In genomic region chr5:179918742-179919486, GRCh38 we compare ENCODE assay signal across 24 cellular contexts.
"Had no signal": no experiment of that assay in that cellular context is flagged by ENCODE, and none has a peak within 500 bp of the region (broad histone marks: within the 10 kb centered on the region; RNA-seq: fewer than 3 reads in every experiment).

No MANE protein-coding gene starts in this region.

- H3K27me3 Mint-ChIP-seq: activated CD4-positive, alpha-beta T cell treated with anti-CD3 and anti-CD28 coated beads, Interleukin-2, amount 10 ng/mL, durations not matched to agents 7 days and 5 days; activated naive CD4-positive, alpha-beta T cell treated with anti-CD3 and anti-CD28 coated beads, Interleukin-2, amount 50 U/mL, for 24 hours had no signal

- H3K4me3 Mint-ChIP-seq: activated CD4-positive, alpha-beta memory T cell treated with anti-CD3 and anti-CD28 coated beads for 36 hours; activated CD4-positive, alpha-beta T cell treated with anti-CD3 and anti-CD28 coated beads, Interleukin-2, amount 10 ng/mL, durations not matched to agents 7 days and 5 days; activated naive CD4-positive, alpha-beta T cell treated with anti-CD3 and anti-CD28 coated beads, Interleukin-2, amount 50 U/mL, for 24 hours; activated T-cell treated with anti-CD3 and anti-CD28 coated beads, Interleukin-2, amount 50 U/mL, for 24 hours; activated T-helper 1 cell treated with anti-CD3 and anti-CD28 coated beads, Interleukin-12 subunit alpha, Interleukin-12 subunit beta, Interleukin-2, Interleukin-4 antibody, amounts not matched to agents 30 ng/mL and 10 ng/mL and 1 ng/mL, durations not matched to agents 14 hours and 24 hours and 36 hours had no signal

- H3K27ac Mint-ChIP-seq: activated CD4-positive, alpha-beta memory T cell treated with anti-CD3 and anti-CD28 coated beads for 36 hours; activated CD4-positive, alpha-beta T cell treated with anti-CD3 and anti-CD28 coated beads, Interleukin-2, amount 10 ng/mL, durations not matched to agents 7 days and 5 days; activated naive CD4-positive, alpha-beta T cell treated with anti-CD3 and anti-CD28 coated beads, Interleukin-2, amount 50 U/mL, for 24 hours; activated T-cell treated with anti-CD3 and anti-CD28 coated beads, Interleukin-2, amount 50 U/mL, for 24 hours; activated T-helper 1 cell treated with anti-CD3 and anti-CD28 coated beads, Interleukin-12 subunit alpha, Interleukin-12 subunit beta, Interleukin-2, Interleukin-4 antibody, amounts not matched to agents 30 ng/mL and 10 ng/mL and 1 ng/mL, durations not matched to agents 14 hours and 24 hours and 36 hours had no signal

- DNase-seq: activated CD4-positive, alpha-beta memory T cell treated with anti-CD3 and anti-CD28 coated beads for 36 hours; activated CD4-positive, alpha-beta T cell treated with anti-CD3 and anti-CD28 coated beads, Interleukin-2, amount 10 ng/mL, durations not matched to agents 7 days and 5 days; activated CD4-positive, CD25-positive, alpha-beta regulatory T cell; activated effector memory CD4-positive, alpha-beta T cell treated with Interleukin-2 at 50 U/mL for 16 hours; activated naive CD4-positive, alpha-beta T cell; activated T-cell treated with anti-CD3 and anti-CD28 coated beads, Interleukin-2, amount 50 U/mL, for 24 hours; aorta; IMR-90; KG1; NCI-H1092; NCI-H1417; NCI-H1694; NCI-H2029; NCI-H2107; NCI-H2171 treated with DMSO at 0.1 percent for 48 hours; NCI-H226; NCI-H526; NCI-H774; RPMI8226; T-helper 1 cell had no signal

- ATAC-seq: Panc1, Right ventricle myocardium inferior had no signal

- H3K36me3 Mint-ChIP-seq: activated CD4-positive, alpha-beta memory T cell treated with anti-CD3 and anti-CD28 coated beads for 36 hours; activated naive CD4-positive, alpha-beta T cell treated with anti-CD3 and anti-CD28 coated beads, Interleukin-2, amount 50 U/mL, for 24 hours had no signal

- H3K4me1 Mint-ChIP-seq: activated CD4-positive, alpha-beta T cell treated with anti-CD3 and anti-CD28 coated beads, Interleukin-2, amount 10 ng/mL, durations not matched to agents 7 days and 5 days; activated naive CD4-positive, alpha-beta T cell treated with anti-CD3 and anti-CD28 coated beads, Interleukin-2, amount 50 U/mL, for 24 hours had no signal

- H3K9me3 Mint-ChIP-seq: activated CD4-positive, alpha-beta memory T cell treated with anti-CD3 and anti-CD28 coated beads for 36 hours; activated CD4-positive, alpha-beta T cell treated with anti-CD3 and anti-CD28 coated beads, Interleukin-2, amount 10 ng/mL, durations not matched to agents 7 days and 5 days; activated naive CD4-positive, alpha-beta T cell treated with anti-CD3 and anti-CD28 coated beads, Interleukin-2, amount 50 U/mL, for 24 hours; activated T-cell treated with anti-CD3 and anti-CD28 coated beads, Interleukin-2, amount 50 U/mL, for 24 hours; activated T-helper 1 cell treated with anti-CD3 and anti-CD28 coated beads, Interleukin-12 subunit alpha, Interleukin-12 subunit beta, Interleukin-2, Interleukin-4 antibody, amounts not matched to agents 30 ng/mL and 10 ng/mL and 1 ng/mL, durations not matched to agents 14 hours and 24 hours and 36 hours had no signal
